Comparison of ENCODE assay signal across 1 cellular context in the genomic region with DNA sequence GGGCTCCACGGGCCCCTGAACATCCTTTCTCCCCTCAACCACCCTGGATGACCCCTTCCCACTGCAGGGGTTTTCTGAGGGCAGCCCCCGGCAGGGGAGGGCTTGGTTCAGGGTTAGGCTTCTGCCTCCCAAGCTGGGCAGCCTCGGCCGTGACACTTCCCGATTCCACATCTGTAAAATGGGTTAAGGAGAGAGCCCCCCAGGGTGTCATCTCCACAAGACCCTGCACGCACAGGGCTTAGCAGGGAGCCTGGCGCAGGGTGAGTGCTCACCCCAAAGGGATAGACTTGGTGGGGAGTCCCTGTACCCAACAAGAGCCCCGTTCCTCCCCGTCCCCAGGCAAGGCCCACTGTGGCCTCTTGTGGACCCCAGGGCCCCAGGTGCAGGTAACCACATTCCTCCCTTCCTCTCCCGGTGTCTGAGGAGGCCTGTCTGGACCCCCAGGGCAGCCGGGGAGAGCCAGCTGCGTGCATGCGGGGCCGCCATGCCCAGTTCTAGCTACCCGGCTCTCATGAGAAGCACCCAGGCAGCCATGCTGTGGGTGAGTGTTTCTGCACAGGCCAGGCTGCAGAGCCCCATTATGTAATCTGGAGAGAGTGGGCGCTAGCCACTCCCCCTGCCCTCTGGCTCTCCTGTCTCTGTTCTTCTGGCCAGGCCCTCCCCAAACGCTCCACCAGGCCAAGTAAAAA.
TF ChIP-seq lines count a peak whose summit lies in the region.

No MANE protein-coding gene starts in this region.

TF ChIP-seq in K562, 482 proteins besides CTCF, POLR2A, EP300 and RAD21:
- TF ChIP-seq JUND (IDR thresholded peaks at IDR 0.05; ENCODE audit: borderline replicate concordance, low read depth, low read length) (no peak), JUND (tag; IDR thresholded peaks at IDR 0.05; ENCODE audit: borderline replicate concordance, low read depth, low read length) (no peak), EGR1 (conservative IDR thresholded peaks at IDR 0.05) (peak; percentile 58)
